ENCODE assay signal across 27 cellular contexts in the genomic region with DNA sequence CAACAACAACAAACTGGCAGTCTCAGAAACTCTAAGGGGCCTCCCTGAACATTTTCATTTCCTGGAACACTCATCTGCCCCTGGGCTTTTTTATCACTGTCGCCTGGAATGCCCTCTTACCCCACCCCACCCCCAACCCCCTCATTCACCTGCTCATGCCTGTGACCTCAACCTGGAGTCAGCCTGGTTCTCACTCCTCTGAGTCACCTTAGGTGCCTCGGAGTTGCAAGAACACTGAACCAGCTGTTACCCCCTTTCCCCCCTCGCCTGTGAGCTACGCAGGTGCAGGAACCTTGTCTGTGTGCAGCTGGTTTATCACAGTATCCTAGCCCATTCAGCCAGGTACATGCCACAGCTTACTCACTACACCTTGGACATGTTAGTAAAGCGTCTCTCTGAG. TPM values are rescaled to one million over a fixed set of nuclear protein-coding genes. Genes with fewer than 3 reads are reported as not detected.
DNase-seq lines count a peak whose midpoint lies in the region; ATAC-seq, FAIRE-seq and TF ChIP-seq lines count a peak whose summit lies in the region.
"Had no signal": no experiment of that assay in that cellular context is flagged by ENCODE, and none has a peak within 500 bp of the region (broad histone marks: within the 10 kb centered on the region; RNA-seq: fewer than 3 reads in every experiment).

No MANE protein-coding gene starts in this region.

- H3K9me3 ChIP-seq in H1 (ENCODE audit: insufficient read depth in 2 of 2, low read depth in 1 of 2, low read length in 1 of 2) (no peaks in the 10 kb centered on the region), pancreas (no peaks in the 10 kb centered on the region), kidney (ENCODE audit: control insufficient read depth in 1 of 2, low read length in 2 of 2) (no peaks in the 10 kb centered on the region)
- H3K9me3 ChIP-seq: BLaER1 treated with 17β-estradiol and CSF1 and Interleukin-3, amounts not matched to agents 10 nM and 100 nM; heart left ventricle; suprapubic skin; uterus had no signal

- no peaks in the 10 kb centered on the region for H4K20me1 ChIP-seq in H1 (replicated peaks in 1 of 2; ENCODE audit: control insufficient read depth in 1 of 2, insufficient read depth in 2 of 2, low read length in 2 of 2)
- H4K20me1 ChIP-seq: BLaER1 treated with 17β-estradiol and CSF1 and Interleukin-3, amounts not matched to agents 10 nM and 100 nM had no signal

- no peak overlapping the region for H3K23ac ChIP-seq in H1 (ENCODE audit: insufficient read length)

- H2BK20ac ChIP-seq in H1 (ENCODE audit: low read length): no peak overlapping the region

- no peak overlapping the region for H2AK5ac ChIP-seq in H1 (ENCODE audit: low read depth, low read length)

- H3K27ac ChIP-seq in H1 (ENCODE audit: low read depth, low read length): no peak overlapping the region
- no peak overlapping the region for H3K27ac ChIP-seq in pancreas
- no peak overlapping the region for H3K27ac ChIP-seq in kidney (ENCODE audit: low read depth in 2 of 2, low read length in 2 of 2)
- H3K27ac ChIP-seq: BLaER1 treated with 17β-estradiol and CSF1 and Interleukin-3, amounts not matched to agents 10 nM and 100 nM; suprapubic skin; uterus had no signal

- H3K18ac ChIP-seq in H1 (ENCODE audit: extremely low read depth, low read length): no peak overlapping the region

- peak overlapping the region; percentile 36; the same call in 1 of the 2 replicates for H2BK15ac ChIP-seq in H1 (ENCODE audit: low read length)

- no peak for TF ChIP-seq POLR2A in H1 (IDR thresholded peaks at IDR 0.05; ENCODE audit: control extremely low read depth in 1 of 2, low read depth in 2 of 2, low read length in 2 of 2)

- H3K9ac ChIP-seq in H1 (replicated peaks in 1 of 4; ENCODE audit: extremely low read depth in 1 of 4, low read depth in 3 of 4, low read length in 3 of 4): no peak overlapping the region
- no peak overlapping the region for H3K9ac ChIP-seq in kidney (ENCODE audit: low read length in 2 of 2)
- H3K9ac ChIP-seq: BLaER1 treated with 17β-estradiol and CSF1 and Interleukin-3, amounts not matched to agents 10 nM and 100 nM had no signal

- H4K5ac ChIP-seq in H1 (ENCODE audit: insufficient read length, low read depth, low read length): no peak overlapping the region

- H3K56ac ChIP-seq in H1 (replicated peaks; ENCODE audit: insufficient read length, low read depth, low read length): no peak overlapping the region

- H3K4me1 ChIP-seq in H1 (replicated peaks in 1 of 4; ENCODE audit: control insufficient read depth in 3 of 4, insufficient read depth in 4 of 4, low read length in 3 of 4) (peaks cover 0 to 7% (median 2%) of the 10 kb centered on the region in 4 experiments; a peak in 2 of 7 replicates), pancreas (no peaks in the 10 kb centered on the region), kidney (ENCODE audit: control insufficient read depth in 1 of 2, insufficient read depth in 1 of 2, low read depth in 1 of 2, low read length in 2 of 2) (peaks cover 0 to 3% of the 10 kb centered on the region in 2 donors)
- H3K4me1 ChIP-seq: suprapubic skin, uterus had no signal

- no peaks in the 10 kb centered on the region for H3K79me1 ChIP-seq in H1 (ENCODE audit: low read depth, low read length)

- POLR2A ChIA-PET in H1 (lab: Charles Lee; ENCODE audit: partially characterized antibody): interaction anchor here (0.8 to 1.9 kb wide), 3 partner anchors 10 to 13 kb away, joined by 3 to 6 read pairs (median 5); no protein-coding TSS in a partner anchor

- DNase-seq in DMS53 treated with DMSO at 0.1 percent for 48 hours (lab: John Stamatoyannopoulos, UW; ENCODE audit: unreplicated experiment) (peak; percentile 18), NCI-H2171 (lab: John Stamatoyannopoulos, UW) (peak; percentile 19), H1 (ENCODE audit: low read depth in 1 of 2, low spot score in 2 of 2) (no peak), pancreas (peak in 3 of 6 donors; percentile 15 to 61 (median 36)), kidney (no peak), NCI-H748 treated with DMSO at 0.1 percent for 48 hours (lab: John Stamatoyannopoulos, UW) (no peak), NCI-H1417 (lab: John Stamatoyannopoulos, UW) (no peak)
- DNase-seq: ACHN; activated CD4-positive, alpha-beta memory T cell treated with anti-CD3 and anti-CD28 coated beads, Interleukin-2, amount 10 ng/mL, durations not matched to agents 7 days and 5 days; activated effector memory CD4-positive, alpha-beta T cell treated with anti-CD3 and anti-CD28 coated beads, Interleukin-2, amount 50 U/mL, for 16 hours; activated naive CD8-positive, alpha-beta T cell treated with anti-CD3 and anti-CD28 coated beads, Interleukin-2, amount 10 ng/mL, durations not matched to agents 7 days and 5 days; HCEC 1CT; KG1; naive thymus-derived CD4-positive, alpha-beta T cell; NCI-H1436 treated with DMSO at 0.1 percent for 48 hours; NCI-H2227 treated with DMSO at 0.1 percent for 48 hours; occipital lobe; Right ventricle myocardium superior; stimulated activated CD4-positive, alpha-beta T cell treated with anti-CD3 and anti-CD28 coated beads, Interleukin-4, amount 100 ng/mL, for 1 hour; stimulated activated naive B cell treated with anti-CD40 and anti-IgM and Interleukin-4, amounts not matched to agents 10 μg/mL and 1 μg/mL and 100 μg/mL, for 72 hours; SW 1271; uterus had no signal

- H3K36me3 ChIP-seq in H1 (ENCODE audit: control insufficient read depth in 2 of 4, insufficient read depth in 4 of 4, low read length in 3 of 4) (no peaks in the 10 kb centered on the region), pancreas (no peaks in the 10 kb centered on the region), kidney (ENCODE audit: control insufficient read depth in 1 of 2, insufficient read depth in 2 of 2, low read length in 2 of 2) (no peaks in the 10 kb centered on the region)
- H3K36me3 ChIP-seq: suprapubic skin, uterus had no signal

- H2BK120ac ChIP-seq in H1 (replicated peaks; ENCODE audit: low read depth, low read length): no peak overlapping the region

- no peaks in the 10 kb centered on the region for H3K27me3 ChIP-seq in H1 (replicated peaks in 1 of 4; ENCODE audit: control insufficient read depth in 3 of 4, extremely low read depth in 1 of 4, insufficient read depth in 3 of 4, low read length in 3 of 4)
- no peaks in the 10 kb centered on the region for H3K27me3 ChIP-seq in pancreas
- H3K27me3 ChIP-seq: BLaER1 treated with 17β-estradiol and CSF1 and Interleukin-3, amounts not matched to agents 10 nM and 100 nM; heart left ventricle; suprapubic skin; uterus had no signal

- TF ChIP-seq CTCF in H1 (IDR thresholded peaks at IDR 0.05; ENCODE audit: control extremely low read depth in 1 of 3, insufficient read depth in 1 of 3, low read depth in 1 of 3, low read length in 3 of 3) (no peak), pancreas (IDR thresholded peaks at IDR 0.05) (no peak), kidney (IDR thresholded peaks at IDR 0.05; ENCODE audit: borderline replicate concordance, extremely low read depth, insufficient read depth) (no peak)

- H2AFZ ChIP-seq in H1 (ENCODE audit: low read length): no peak overlapping the region

- TF ChIP-seq RAD21 in H1 (IDR thresholded peaks at IDR 0.05 in 1 of 2, conservative IDR thresholded peaks at IDR 0.05 in 1 of 2; ENCODE audit: low read depth in 2 of 2, low read length in 2 of 2): no peak

- no peak overlapping the region for H4K91ac ChIP-seq in H1 (replicated peaks; ENCODE audit: insufficient read length, low read length)

- CTCF ChIA-PET in H1 (lab: Charles Lee; ENCODE audit: partially characterized antibody): interaction anchor here (0.7 to 2.9 kb wide), 8 partner anchors 10 to 208 kb away, joined by 3 to 10 read pairs (median 6); no protein-coding TSS in a partner anchor

- TF ChIP-seq EP300 in H1 (IDR thresholded peaks at IDR 0.05; ENCODE audit: borderline replicate concordance in 1 of 2, low read depth in 2 of 2, low read length in 2 of 2): no peak

- H4K8ac ChIP-seq in H1 (ENCODE audit: extremely low read depth, insufficient read depth, low read length): no peak overlapping the region

- peak; percentile 26 to 46 (median 31) for ATAC-seq in pancreas
- ATAC-seq in GM19351 (IDR thresholded peaks at IDR 0.05; ENCODE audit: unreplicated experiment): no peak
- ATAC-seq: naive thymus-derived CD4-positive, alpha-beta T cell had no signal

- H3K23me2 ChIP-seq in H1 (ENCODE audit: low read depth, low read length): no peaks in the 10 kb centered on the region

- no peak overlapping the region for H3K4ac ChIP-seq in H1 (replicated peaks; ENCODE audit: insufficient read length, low read depth, low read length)

- no peak overlapping the region; the same call in 1 of the 2 replicates for H2BK5ac ChIP-seq in H1 (ENCODE audit: low read depth, low read length)

- 82% methylated on average over 5 of the region's 5 CpGs; no CpG with 5 or more reads in 1 of the 2 experiments for WGBS in H1 (ENCODE audit: extremely low coverage in 1 of 2, insufficient coverage in 1 of 2, insufficient read length in 1 of 2, insufficient replicate concordance in 2 of 2, low coverage in 1 of 2, low lambda C conversion rate in 2 of 2, missing lambda C conversion rate in 1 of 2), 2 experiments
- WGBS in pancreas, 2 donors: 32 to 40% methylated on average over 5 of the region's 5 CpGs

- intact Hi-C loops in pancreas (cut with DNase I): no loop called here
- intact Hi-C loops in kidney (cut with DNase I): no loop called here

- H2BK12ac ChIP-seq in H1 (ENCODE audit: low read depth, low read length): no peak overlapping the region

- FAIRE-seq in H1 (lab: Jason Lieb, UNC): no peak
- no peak for FAIRE-seq in pancreas (lab: Jason Lieb, UNC)
- FAIRE-seq in kidney (lab: Jason Lieb, UNC): no peak
- FAIRE-seq: GM12891 had no signal

- no peak overlapping the region for H3K4me3 ChIP-seq in H1 (ENCODE audit: extremely low read depth in 1 of 4, insufficient read depth in 2 of 4, low read depth in 3 of 4, low read length in 4 of 4)
- no peak overlapping the region for H3K4me3 ChIP-seq in pancreas
- H3K4me3 ChIP-seq in kidney (ENCODE audit: low read length in 2 of 2): no peak overlapping the region
- H3K4me3 ChIP-seq: BLaER1 treated with 17β-estradiol and CSF1 and Interleukin-3, amounts not matched to agents 10 nM and 100 nM; heart left ventricle; suprapubic skin; uterus had no signal

- no peak overlapping the region for H3K4me2 ChIP-seq in H1 (ENCODE audit: insufficient read depth in 1 of 2, low read depth in 2 of 2, low read length in 2 of 2)
- H3K4me2 ChIP-seq: BLaER1 treated with 17β-estradiol and CSF1 and Interleukin-3, amounts not matched to agents 10 nM and 100 nM had no signal

- no peak overlapping the region for H3K14ac ChIP-seq in H1 (ENCODE audit: insufficient read length)

- H3K79me2 ChIP-seq in H1 (ENCODE audit: control insufficient read depth in 1 of 2, insufficient read depth in 2 of 2, low read length in 2 of 2): no peaks in the 10 kb centered on the region

RNA-seq across cellular contexts. Expression of gene SNAI1, which starts 12.8 kb away (rescaled TPM):
- total RNA-seq in H1 (2021; fragmentation: NEBNext Ultra II Directional; extraction: Animal tissue kit (Norgen Biotek cat#: 25700)): 6.5 and 7.7 TPM in 2 replicates
- 8.0 and 10.6 TPM in 2 replicates for polyA plus RNA-seq in H1 (2011; rRNA removed)
- polyA plus RNA-seq in H1 (2011; cell fraction: cytosol; rRNA removed): 2.0 TPM
- 6.6 TPM for polyA plus RNA-seq in H1 (2011; cell fraction: nucleus; rRNA removed)
- polyA plus RNA-seq in H1 (2012, experiment 1 of 2): 6.9 to 10.2 TPM (median 8.7 TPM) in 4 replicates
- polyA plus RNA-seq in H1 (2012, experiment 2 of 2): 10.4 TPM
- 6.9 TPM for polyA plus RNA-seq in H1 (2013, experiment 1 of 2)
- 7.0 TPM for polyA plus RNA-seq in H1 (2013, experiment 2 of 2)
- polyA minus RNA-seq in H1 (2011; rRNA and poly(A)+ RNA removed): 1.3 and 2.7 TPM in 2 replicates
- 2.4 TPM for polyA minus RNA-seq in H1 (2011; cell fraction: cytosol; rRNA and poly(A)+ RNA removed)
- polyA minus RNA-seq in H1 (2011; cell fraction: nucleus; rRNA and poly(A)+ RNA removed): 7.8 TPM
- 1 to 10 TPM in 2 of 6 donors, under 1 TPM in 4; 0.31 to 1.8 (median 0.52) TPM for total RNA-seq in pancreas
- polyA plus RNA-seq in pancreas: 1 to 10 TPM; 2.1 to 2.9 TPM
- total RNA-seq in kidney: 3.7 TPM
- polyA plus RNA-seq in kidney (ENCODE audit: insufficient read depth, low read depth, low replicate concordance): 4.5 TPM
- total RNA-seq: occipital lobe had no signal

RNA-seq across cellular contexts. Expression of gene RNF114, which starts 33.7 kb away (rescaled TPM):
- total RNA-seq in H1 (2021; fragmentation: NEBNext Ultra II Directional; extraction: Animal tissue kit (Norgen Biotek cat#: 25700)): 81.7 and 82.0 TPM in 2 replicates
- 89.9 and 158 TPM in 2 replicates for polyA plus RNA-seq in H1 (2011; rRNA removed)
- polyA plus RNA-seq in H1 (2011; cell fraction: cytosol; rRNA removed): 160 TPM
- polyA plus RNA-seq in H1 (2011; cell fraction: nucleus; rRNA removed): 99.9 TPM
- 66.8 to 91.7 TPM (median 75.1 TPM) in 4 replicates for polyA plus RNA-seq in H1 (2012, experiment 1 of 2)
- 39.6 TPM for polyA plus RNA-seq in H1 (2012, experiment 2 of 2)
- polyA plus RNA-seq in H1 (2013, experiment 1 of 2): 51.2 TPM
- polyA plus RNA-seq in H1 (2013, experiment 2 of 2): 51.8 TPM
- 62.2 and 63.1 TPM in 2 replicates for polyA minus RNA-seq in H1 (2011; rRNA and poly(A)+ RNA removed)
- 69.6 TPM for polyA minus RNA-seq in H1 (2011; cell fraction: cytosol; rRNA and poly(A)+ RNA removed)
- 40.6 TPM for polyA minus RNA-seq in H1 (2011; cell fraction: nucleus; rRNA and poly(A)+ RNA removed)
- 10 to 100 TPM; 37.1 to 61.9 (median 47.0) TPM for total RNA-seq in pancreas
- polyA plus RNA-seq in pancreas: 10 to 100 TPM; 33.3 to 41.2 TPM
- total RNA-seq in kidney: 89.2 TPM
- polyA plus RNA-seq in kidney (ENCODE audit: insufficient read depth, low read depth, low replicate concordance): 70.7 TPM

RNA-seq across cellular contexts. Expression of gene SPATA2, which starts 54.6 kb away (rescaled TPM):
- 11.9 and 13.0 TPM in 2 replicates for total RNA-seq in H1 (2021; fragmentation: NEBNext Ultra II Directional; extraction: Animal tissue kit (Norgen Biotek cat#: 25700))
- polyA plus RNA-seq in H1 (2011; rRNA removed): 11.0 and 15.4 TPM in 2 replicates
- polyA plus RNA-seq in H1 (2011; cell fraction: cytosol; rRNA removed): 6.4 TPM
- polyA plus RNA-seq in H1 (2011; cell fraction: nucleus; rRNA removed): 7.7 TPM
- polyA plus RNA-seq in H1 (2012, experiment 1 of 2): 10.4 to 11.7 TPM (median 11.1 TPM) in 4 replicates
- polyA plus RNA-seq in H1 (2012, experiment 2 of 2): 12.2 TPM
- polyA plus RNA-seq in H1 (2013, experiment 1 of 2): 10.6 TPM
- 10.6 TPM for polyA plus RNA-seq in H1 (2013, experiment 2 of 2)
- 6.1 and 8.1 TPM in 2 replicates for polyA minus RNA-seq in H1 (2011; rRNA and poly(A)+ RNA removed)
- 6.4 TPM for polyA minus RNA-seq in H1 (2011; cell fraction: cytosol; rRNA and poly(A)+ RNA removed)
- 6.7 TPM for polyA minus RNA-seq in H1 (2011; cell fraction: nucleus; rRNA and poly(A)+ RNA removed)
- total RNA-seq in pancreas: 1 to 10 TPM; 3.9 to 7.0 (median 4.6) TPM
- polyA plus RNA-seq in pancreas: 1 to 10 TPM; 4.0 to 5.8 TPM
- 9.0 TPM for total RNA-seq in kidney
- 5.8 TPM for polyA plus RNA-seq in kidney (ENCODE audit: insufficient read depth, low read depth, low replicate concordance)

Comparison
In these comparisons a context has a peak if more than half of its experiments do, and no peak if none do; other contexts are left out.
1. DNase-seq: peak in DMS53 treated with DMSO at 0.1 percent for 48 hours (single experiment) and NCI-H2171 (single experiment); none in H1 (0 of 2), kidney (single experiment), NCI-H748 treated with DMSO at 0.1 percent for 48 hours (single experiment) and NCI-H1417 (0 of 3).